8 cellular contexts compared by ENCODE assay signal in genomic region chr2:144524190-144524957, GRCh38. TPM values are rescaled to one million over a fixed set of nuclear protein-coding genes. Genes with fewer than 3 reads are reported as not detected.
DNase-seq lines count a peak whose midpoint lies in the region; ATAC-seq lines count a peak whose summit lies in the region.

No MANE protein-coding gene starts in this region.

- no peaks in the 10 kb centered on the region for H3K36me3 ChIP-seq in HUES64 (ENCODE audit: insufficient read depth, low read length)

- H3K36me3 Mint-ChIP-seq in activated CD8-positive, alpha-beta memory T cell treated with anti-CD3 and anti-CD28 coated beads, Interleukin-2, amount 10 ng/mL, durations not matched to agents 7 days and 5 days = peaks cover 2% of the 10 kb centered on the region

- DNase-seq in Ammon's horn (ENCODE audit: low spot score) = peak; percentile 69
- DNase-seq in activated CD8-positive, alpha-beta memory T cell treated with anti-CD3 and anti-CD28 coated beads, Interleukin-2, amount 10 ng/mL, durations not matched to agents 7 days and 5 days = no peak
- peak; percentile 54 for DNase-seq in glomerular visceral epithelial cell (ENCODE audit: extremely low spot score)
- peak; percentile 73 for DNase-seq in occipital lobe (lab: John Stamatoyannopoulos, UW)
- DNase-seq in NCI-H2029 (lab: John Stamatoyannopoulos, UW) = no peak

- no peaks in the 10 kb centered on the region for H3K9me3 Mint-ChIP-seq in activated CD8-positive, alpha-beta memory T cell treated with anti-CD3 and anti-CD28 coated beads, Interleukin-2, amount 10 ng/mL, durations not matched to agents 7 days and 5 days (ENCODE audit: low read depth)

- peak; percentile 57 for ATAC-seq in activated CD8-positive, alpha-beta memory T cell treated with anti-CD3 and anti-CD28 coated beads, Interleukin-2, amount 10 ng/mL, durations not matched to agents 7 days and 5 days
- ATAC-seq in GM21528 (IDR thresholded peaks at IDR 0.05; ENCODE audit: low FRiP score, unreplicated experiment) (no peak), GM21576 (IDR thresholded peaks at IDR 0.05; ENCODE audit: unreplicated experiment) (no peak)

- H3K4me1 Mint-ChIP-seq in activated CD8-positive, alpha-beta memory T cell treated with anti-CD3 and anti-CD28 coated beads, Interleukin-2, amount 10 ng/mL, durations not matched to agents 7 days and 5 days = peaks cover 22% of the 10 kb centered on the region

- peak overlapping the region; percentile 73 for H3K4me3 Mint-ChIP-seq in activated CD8-positive, alpha-beta memory T cell treated with anti-CD3 and anti-CD28 coated beads, Interleukin-2, amount 10 ng/mL, durations not matched to agents 7 days and 5 days

- H3K27ac Mint-ChIP-seq in activated CD8-positive, alpha-beta memory T cell treated with anti-CD3 and anti-CD28 coated beads, Interleukin-2, amount 10 ng/mL, durations not matched to agents 7 days and 5 days = no peak overlapping the region

- CTCF ChIA-PET in activated CD8-positive, alpha-beta memory T cell treated with anti-CD3 and anti-CD28 coated beads, Interleukin-2, amount 10 ng/mL, durations not matched to agents 7 days and 5 days (lab: Charles Lee) = interaction anchor here (1.2 kb wide), 1 partner anchor 48 kb away, joined by 5 read pairs; no protein-coding TSS in a partner anchor

- no peaks in the 10 kb centered on the region for H3K9me3 ChIP-seq in HUES64 (ENCODE audit: insufficient read depth, low read depth, low read length)

- H3K4me3 ChIP-seq in HUES64 (ENCODE audit: low read length) = peak overlapping the region; percentile 40

- WGBS in HUES64 = under 1% methylated on average over 51 of the region's 54 CpGs

- H3K27me3 ChIP-seq in HUES64 (ENCODE audit: insufficient read depth, low read length) = peaks cover 36% of the 10 kb centered on the region

- peaks cover 40% of the 10 kb centered on the region for H3K4me1 ChIP-seq in HUES64 (ENCODE audit: insufficient read depth, low read length)

- H3K27me3 Mint-ChIP-seq in activated CD8-positive, alpha-beta memory T cell treated with anti-CD3 and anti-CD28 coated beads, Interleukin-2, amount 10 ng/mL, durations not matched to agents 7 days and 5 days = peaks cover 64% of the 10 kb centered on the region

- peak overlapping the region; percentile 56; the same call in 1 of the 2 replicates for H3K9ac ChIP-seq in HUES64 (ENCODE audit: low read depth, low read length)

- peak overlapping the region; percentile 87; the same call in 1 of the 2 replicates for H3K27ac ChIP-seq in HUES64 (ENCODE audit: low read depth, low read length)

RNA-seq across cellular contexts. Expression of gene ZEB2, which starts 4.5 kb away (rescaled TPM):
- polyA plus RNA-seq in HUES64 (2013, experiment 1 of 2) = 16.7 TPM
- polyA plus RNA-seq in HUES64 (2013, experiment 2 of 2) = 24.0 TPM
- total RNA-seq in activated CD8-positive, alpha-beta memory T cell treated with anti-CD3 and anti-CD28 coated beads, Interleukin-2, amount 10 ng/mL, durations not matched to agents 7 days and 5 days = 10 to 100 TPM; 40.4 to 40.9 TPM
- total RNA-seq in occipital lobe = 430 TPM

Comparison
In these comparisons a context has a peak if more than half of its experiments do, and no peak if none do; other contexts are left out.
1. DNase-seq: peak in Ammon's horn (single experiment), glomerular visceral epithelial cell (single experiment) and occipital lobe (single experiment); none in activated CD8-positive, alpha-beta memory T cell treated with anti-CD3 and anti-CD28 coated beads, Interleukin-2, amount 10 ng/mL, durations not matched to agents 7 days and 5 days (single experiment) and NCI-H2029 (single experiment).
2. RNA of gene ZEB2, which starts 4.5 kb away (total RNA-seq): 430 TPM in occipital lobe (single experiment); 40.4 to 40.9 TPM in activated CD8-positive, alpha-beta memory T cell treated with anti-CD3 and anti-CD28 coated beads, Interleukin-2, amount 10 ng/mL, durations not matched to agents 7 days and 5 days; every median in the first group is over 10 times any median in the second.